Comparison of ENCODE assay signal across 7 cellular contexts in genomic region chr16:72927199-72928088, GRCh38.
DNase-seq lines count a peak whose midpoint lies in the region; ATAC-seq and TF ChIP-seq lines count a peak whose summit lies in the region.

No MANE protein-coding gene starts in this region.

- no peaks in the 10 kb centered on the region for H3K27me3 ChIP-seq in GM23338 (ENCODE audit: insufficient read depth)

- no peaks in the 10 kb centered on the region; the same call in 1 of the 2 replicates for H4K20me1 ChIP-seq in GM23338 (replicated peaks; ENCODE audit: insufficient read depth)

- H3K27ac Mint-ChIP-seq in GM23338: no peak overlapping the region

- no peaks in the 10 kb centered on the region; the same call in 1 of the 2 replicates for H3K4me1 ChIP-seq in GM23338 (ENCODE audit: insufficient read depth)

- no peak overlapping the region for H3K4me3 Mint-ChIP-seq in GM23338

- peak; percentile 39 for DNase-seq in HEK293T (ENCODE audit: extremely low spot score)
- DNase-seq in NCI-H526 (lab: John Stamatoyannopoulos, UW): peak; percentile 77 to 78
- DNase-seq in coronary artery (ENCODE audit: low spot score): no peak
- peak; percentile 74 for DNase-seq in stromal cell of bone marrow (ENCODE audit: low read depth)
- DNase-seq in GM23338 (ENCODE audit: low spot score): no peak
- no peak for DNase-seq in iPS-NIHi7 (ENCODE audit: extremely low spot score)

- H3K36me3 Mint-ChIP-seq in GM23338 (ENCODE audit: low read depth): no peaks in the 10 kb centered on the region

- no peaks in the 10 kb centered on the region for H3K79me2 ChIP-seq in GM23338 (replicated peaks; ENCODE audit: insufficient read depth)

- H3K36me3 ChIP-seq in GM23338 (ENCODE audit: insufficient read depth): no peaks in the 10 kb centered on the region

- POLR2A ChIA-PET in HEK293T (lab: Yijun Ruan, JAX): no interaction called here

- H3K4me2 ChIP-seq in GM23338: no peak overlapping the region

- ATAC-seq in GM23338 (no peak), GM18511 (IDR thresholded peaks at IDR 0.05; ENCODE audit: unreplicated experiment) (no peak)

- peaks cover 2% of the 10 kb centered on the region; the same call in 1 of the 3 replicates for H3K9me3 Mint-ChIP-seq in GM23338

- H3K4me3 ChIP-seq in coronary artery: peak overlapping the region; percentile 17
- H3K4me3 ChIP-seq in GM23338: no peak overlapping the region

- H3K9me2 ChIP-seq in GM23338 (ENCODE audit: insufficient read depth): no peaks in the 10 kb centered on the region

- H3K27ac ChIP-seq in coronary artery: peak overlapping the region in 1 of 2 donors; percentile 51
- no peak overlapping the region for H3K27ac ChIP-seq in GM23338 (ENCODE audit: low read depth)

- no peak overlapping the region for H2AFZ ChIP-seq in GM23338

- TF ChIP-seq CTCF in coronary artery (IDR thresholded peaks at IDR 0.05) (no peak), GM23338 (conservative IDR thresholded peaks at IDR 0.05; ENCODE audit: low read depth in 2 of 2) (peak in 1 of 2 experiments; percentile 16; a peak in 1 of 4 replicates)

- CTCF ChIA-PET in HEK293T (lab: Yijun Ruan, JAX): interaction anchor here (0.9 kb wide), 1 partner anchor 8 kb away, joined by 3 read pairs; no protein-coding TSS in a partner anchor

- no peaks in the 10 kb centered on the region for H3F3A ChIP-seq in GM23338 (replicated peaks; ENCODE audit: low read depth)

- H3K4me1 Mint-ChIP-seq in GM23338: peaks cover 12% of the 10 kb centered on the region; the same call in 2 of the 3 replicates

- H3K27me3 Mint-ChIP-seq in GM23338 (ENCODE audit: insufficient read depth, low read depth, poor library complexity): peaks cover 4% of the 10 kb centered on the region

TF ChIP-seq in HEK293T, 16 proteins besides CTCF, POLR2A, EP300 and RAD21:
- TF ChIP-seq TARDBP (IDR thresholded peaks at IDR 0.05) (no peak), BHLHE40 (IDR thresholded peaks at IDR 0.05; ENCODE audit: borderline replicate concordance) (no peak), ELF4 (IDR thresholded peaks at IDR 0.05) (no peak), FOXM1 (IDR thresholded peaks at IDR 0.05; ENCODE audit: borderline replicate concordance) (no peak), ZNF384 (IDR thresholded peaks at IDR 0.05) (no peak), FOXK2 (IDR thresholded peaks at IDR 0.05) (no peak), PKNOX1 (IDR thresholded peaks at IDR 0.05) (peak; percentile 92), CTBP1 (IDR thresholded peaks at IDR 0.05; ENCODE audit: borderline replicate concordance) (0 out of 2 replicates have a peak, but pooled peaks have one; percentile 33)

TF ChIP-seq in GM23338, 12 proteins besides CTCF, POLR2A, EP300 and RAD21:
- no peak for TF ChIP-seq STAT1 (IDR thresholded peaks at IDR 0.05; ENCODE audit: unreplicated experiment)
- TF ChIP-seq POLR2AphosphoS5 (IDR thresholded peaks at IDR 0.05; ENCODE audit: low read depth): no peak
- no peak for TF ChIP-seq ZNF331 (CRISPR knock-in tag; IDR thresholded peaks at IDR 0.05; ENCODE audit: low read depth)
- TF ChIP-seq, protein P1, sequence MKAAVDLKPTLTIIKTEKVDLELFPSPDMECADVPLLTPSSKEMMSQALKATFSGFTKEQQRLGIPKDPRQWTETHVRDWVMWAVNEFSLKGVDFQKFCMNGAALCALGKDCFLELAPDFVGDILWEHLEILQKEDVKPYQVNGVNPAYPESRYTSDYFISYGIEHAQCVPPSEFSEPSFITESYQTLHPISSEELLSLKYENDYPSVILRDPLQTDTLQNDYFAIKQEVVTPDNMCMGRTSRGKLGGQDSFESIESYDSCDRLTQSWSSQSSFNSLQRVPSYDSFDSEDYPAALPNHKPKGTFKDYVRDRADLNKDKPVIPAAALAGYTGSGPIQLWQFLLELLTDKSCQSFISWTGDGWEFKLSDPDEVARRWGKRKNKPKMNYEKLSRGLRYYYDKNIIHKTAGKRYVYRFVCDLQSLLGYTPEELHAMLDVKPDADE (IDR thresholded peaks at IDR 0.05): no peak
- TF ChIP-seq JUNB (IDR thresholded peaks at IDR 0.05; ENCODE audit: unreplicated experiment): no peak
- TF ChIP-seq EZH2phosphoT487 (IDR thresholded peaks at IDR 0.05; ENCODE audit: unreplicated experiment): no peak

Comparison
In these comparisons a context has a peak if more than half of its experiments do, and no peak if none do; other contexts are left out.
1. DNase-seq: peak in HEK293T (single experiment), NCI-H526 (2 of 2) and stromal cell of bone marrow (single experiment); none in coronary artery (single experiment), GM23338 (single experiment) and iPS-NIHi7 (single experiment).